8 cellular contexts compared by ENCODE assay signal in the genomic region with DNA sequence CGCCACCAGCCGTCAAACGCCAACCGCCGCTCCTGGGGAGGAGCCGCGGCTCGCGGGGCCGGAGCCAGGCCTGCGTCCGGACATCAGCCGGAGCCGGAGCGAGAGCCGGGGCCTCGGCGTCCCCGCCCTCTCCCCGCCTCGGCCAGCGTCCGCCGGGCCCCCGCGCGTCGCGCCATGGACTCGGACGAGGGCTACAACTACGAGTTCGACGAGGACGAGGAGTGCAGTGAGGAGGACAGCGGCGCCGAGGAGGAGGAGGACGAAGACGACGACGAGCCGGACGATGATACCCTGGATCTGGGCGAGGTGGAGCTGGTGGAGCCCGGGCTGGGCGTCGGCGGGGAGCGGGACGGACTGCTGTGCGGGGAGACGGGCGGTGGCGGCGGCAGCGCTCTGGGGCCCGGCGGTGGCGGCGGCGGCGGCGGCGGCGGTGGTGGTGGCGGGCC. TPM values are rescaled to one million over a fixed set of nuclear protein-coding genes. Genes with fewer than 3 reads are reported as not detected.
A peak's percentile ranks its signal among the peaks of the same experiment; 100 is the strongest.
DNase-seq lines count a peak whose midpoint lies in the region; ATAC-seq and TF ChIP-seq lines count a peak whose summit lies in the region.

No MANE protein-coding gene starts in this region.

- H4K20me1 ChIP-seq in IMR-90 (ENCODE audit: insufficient read depth, low read length): peaks cover 47% of the 10 kb centered on the region

- H3K4ac ChIP-seq in IMR-90 (ENCODE audit: low read depth, low read length): peak overlapping the region; percentile 94

- H3K27me3 Mint-ChIP-seq in activated naive CD4-positive, alpha-beta T cell treated with anti-CD3 and anti-CD28 coated beads, Interleukin-2, amount 10 ng/mL, durations not matched to agents 7 days and 5 days: no peaks in the 10 kb centered on the region
- no peaks in the 10 kb centered on the region for H3K27me3 Mint-ChIP-seq in type B pancreatic cell

- peak overlapping the region; percentile 80; the same call in 1 of the 2 replicates for H3K56ac ChIP-seq in IMR-90 (ENCODE audit: extremely low read depth, insufficient read depth, low read length)

- dilution Hi-C loops in IMR-90 (cut with HindIII; ENCODE audit: low sequenced_read_pairs, unreplicated experiment): no loop called here

- no peaks in the 10 kb centered on the region for H3K9me3 Mint-ChIP-seq in activated naive CD4-positive, alpha-beta T cell treated with anti-CD3 and anti-CD28 coated beads, Interleukin-2, amount 10 ng/mL, durations not matched to agents 7 days and 5 days
- H3K9me3 Mint-ChIP-seq in type B pancreatic cell: no peaks in the 10 kb centered on the region

- H3K27me3 ChIP-seq in IMR-90 (ENCODE audit: control insufficient read depth, insufficient read depth, low read length): no peaks in the 10 kb centered on the region
- H3K27me3 ChIP-seq in lung (ENCODE audit: control insufficient read depth, insufficient read depth): no peaks in the 10 kb centered on the region

- H2BK20ac ChIP-seq in IMR-90 (ENCODE audit: low read depth, low read length): no peak overlapping the region; the same call in 1 of the 2 replicates

- ATAC-seq in IMR-90 (ENCODE audit: low read depth) (peak; percentile 57), lung (ENCODE audit: insufficient read depth, low FRiP score) (peak; percentile 54)

- peak overlapping the region; percentile 96 for H3K23ac ChIP-seq in IMR-90 (ENCODE audit: low read depth, low read length)

- peaks cover 0 to 27% of the 10 kb centered on the region in 2 experiments; a peak in 3 of 4 replicates for H3K79me1 ChIP-seq in IMR-90 (ENCODE audit: low read depth in 1 of 2, low read length in 2 of 2)

- H3K36me3 Mint-ChIP-seq in activated naive CD4-positive, alpha-beta T cell treated with anti-CD3 and anti-CD28 coated beads, Interleukin-2, amount 10 ng/mL, durations not matched to agents 7 days and 5 days: peaks cover 33% of the 10 kb centered on the region
- H3K36me3 Mint-ChIP-seq in type B pancreatic cell: peaks cover 26% of the 10 kb centered on the region

- H3K36me3 ChIP-seq in IMR-90 (ENCODE audit: control insufficient read depth, insufficient read depth, low read length) (peaks cover 6% of the 10 kb centered on the region; the same call in 1 of the 2 replicates), lung (ENCODE audit: control insufficient read depth in 2 of 2, insufficient read depth in 2 of 2, low read length in 2 of 2) (peaks cover 0 to 3% of the 10 kb centered on the region in 2 donors)

- H3K4me1 ChIP-seq in IMR-90 (ENCODE audit: control insufficient read depth, insufficient read depth, low read length) (peaks cover 2% of the 10 kb centered on the region), lung (ENCODE audit: control insufficient read depth in 2 of 2, insufficient read depth in 2 of 2, low read length in 2 of 2) (peaks cover 3 to 23% of the 10 kb centered on the region in 2 donors)

- peak overlapping the region; percentile 97 for H2AK9ac ChIP-seq in IMR-90 (replicated peaks; ENCODE audit: low read depth, low read length, poor library complexity)

- CTCF ChIA-PET in activated naive CD4-positive, alpha-beta T cell treated with anti-CD3 and anti-CD28 coated beads, Interleukin-2, amount 10 ng/mL, durations not matched to agents 7 days and 5 days (lab: Charles Lee): interaction anchor here (1.2 to 1.6 kb wide), 2 partner anchors 59 to 248 kb away, joined by 4 read pairs; no protein-coding TSS in a partner anchor
- CTCF ChIA-PET in IMR-90 (lab: Yijun Ruan, JAX): no interaction called here

- TF ChIP-seq CTCF in IMR-90 (conservative IDR thresholded peaks at IDR 0.05; ENCODE audit: low read depth, low read length) (no peak), lung (IDR thresholded peaks at IDR 0.05; ENCODE audit: control extremely low read depth, extremely low read depth) (no peak), type B pancreatic cell (conservative IDR thresholded peaks at IDR 0.05) (no peak)

- H3K4me3 ChIP-seq in IMR-90 (ENCODE audit: insufficient read depth, low read depth, low read length) (peak overlapping the region; percentile 97), lung (peak overlapping the region; percentile 99)

- peak overlapping the region; percentile 99 for H2AFZ ChIP-seq in IMR-90 (replicated peaks; ENCODE audit: low read length, poor library complexity)

- H3K4me2 ChIP-seq in IMR-90 (ENCODE audit: low read depth, low read length): peak overlapping the region; percentile 26; the same call in 1 of the 2 replicates

- H2BK5ac ChIP-seq in IMR-90 (ENCODE audit: low read depth, low read length, poor library complexity, severe bottlenecking): peak overlapping the region; percentile 95

- H3K18ac ChIP-seq in IMR-90 (ENCODE audit: low read depth, low read length): peak overlapping the region; percentile 55; the same call in 1 of the 2 replicates

- H3K27ac Mint-ChIP-seq in activated naive CD4-positive, alpha-beta T cell treated with anti-CD3 and anti-CD28 coated beads, Interleukin-2, amount 10 ng/mL, durations not matched to agents 7 days and 5 days: peak overlapping the region; percentile 100
- peak overlapping the region; percentile 100 for H3K27ac Mint-ChIP-seq in type B pancreatic cell

- POLR2A ChIA-PET in IMR-90 (lab: Charles Lee; ENCODE audit: unreplicated experiment): interaction anchor here (0.6 kb wide), 1 partner anchor 121 kb away, joined by 3 read pairs; no protein-coding TSS in a partner anchor

- H4K91ac ChIP-seq in IMR-90 (ENCODE audit: insufficient read depth, low read depth, low read length): peak overlapping the region; percentile 30; the same call in 1 of the 2 replicates

- H3K9me1 ChIP-seq in IMR-90 (ENCODE audit: insufficient read depth, low read length): no peaks in the 10 kb centered on the region

- intact Hi-C loops in IMR-90 (cut with micrococcal nuclease): loop anchor here (1.0 to 5.0 kb wide), 2 partner anchors 113 to 162 kb away; no protein-coding TSS in a partner anchor

- TF ChIP-seq RAD21 in IMR-90 (IDR thresholded peaks at IDR 0.05; ENCODE audit: low read length): no peak

- H3K14ac ChIP-seq in IMR-90 (replicated peaks; ENCODE audit: low read depth, low read length): peak overlapping the region; percentile 95

- H2AK5ac ChIP-seq in IMR-90 (ENCODE audit: low read depth, low read length): peak overlapping the region; percentile 98

- peak overlapping the region; percentile 99 for H3K9ac ChIP-seq in IMR-90 (ENCODE audit: low read depth, low read length)

- peak overlapping the region; percentile 52 to 85; a peak in 2 of 4 replicates for H4K8ac ChIP-seq in IMR-90 (ENCODE audit: low read depth in 2 of 2, low read length in 2 of 2)

- H3K9me3 ChIP-seq in IMR-90 (ENCODE audit: control insufficient read depth, insufficient read depth, low read length): no peaks in the 10 kb centered on the region
- H3K9me3 ChIP-seq in lung (ENCODE audit: control insufficient read depth in 2 of 2, insufficient read depth in 1 of 2, low read length in 1 of 2): peaks cover 0 to 3% of the 10 kb centered on the region in 2 donors

- no peak for TF ChIP-seq POLR2A in IMR-90 (IDR thresholded peaks at IDR 0.05; ENCODE audit: low read depth, low read length)

- peak overlapping the region; percentile 97 for H3K4me3 Mint-ChIP-seq in activated naive CD4-positive, alpha-beta T cell treated with anti-CD3 and anti-CD28 coated beads, Interleukin-2, amount 10 ng/mL, durations not matched to agents 7 days and 5 days
- H3K4me3 Mint-ChIP-seq in type B pancreatic cell: peak overlapping the region; percentile 92

- H3K4me1 Mint-ChIP-seq in activated naive CD4-positive, alpha-beta T cell treated with anti-CD3 and anti-CD28 coated beads, Interleukin-2, amount 10 ng/mL, durations not matched to agents 7 days and 5 days: peaks cover 49% of the 10 kb centered on the region
- peaks cover 23% of the 10 kb centered on the region for H3K4me1 Mint-ChIP-seq in type B pancreatic cell (ENCODE audit: unreplicated experiment)

- peak overlapping the region; percentile 74; the same call in 1 of the 2 replicates for H4K5ac ChIP-seq in IMR-90 (ENCODE audit: low read depth, low read length)

- no TSS peak for BruUV-seq in IMR-90 (replicated peaks; lab: Mats Ljungman, UMichigan)

- no peak for DNase-seq in activated naive CD4-positive, alpha-beta T cell treated with anti-CD3 and anti-CD28 coated beads, Interleukin-2, amount 10 ng/mL, durations not matched to agents 7 days and 5 days
- DNase-seq in activated naive CD4-positive, alpha-beta T cell treated with anti-CD3 and anti-CD28 coated beads, Interleukin-2, amount 50 U/mL, for 16 hours: no peak
- DNase-seq in IMR-90 (no peak), caudate nucleus (lab: John Stamatoyannopoulos, UW) (peak in 11 of 61 donors; percentile 41 to 72 (median 54)), lung (ENCODE audit: low spot score) (no peak), type B pancreatic cell (ENCODE audit: extremely low spot score, unreplicated experiment) (no peak), glomerular visceral epithelial cell (ENCODE audit: extremely low spot score) (no peak), NAMALWA (ENCODE audit: low spot score) (no peak)

- 0% methylated on average over 31 of the region's 67 CpGs; no CpG with 5 or more reads in 1 of the 2 experiments for WGBS in IMR-90 (ENCODE audit: extremely low coverage in 2 of 2, insufficient read length in 1 of 2), 2 experiments
- WGBS in lung, 2 donors: 0 to 2% methylated on average over 47 to 67 of the region's 67 CpGs

- H2BK15ac ChIP-seq in IMR-90 (ENCODE audit: low read depth, low read length): no peak overlapping the region

- in situ Hi-C loops in IMR-90 (cut with MboI; ENCODE audit: low sequenced_read_pairs): no loop called here

- peak overlapping the region; percentile 98 for H3K27ac ChIP-seq in IMR-90 (ENCODE audit: insufficient read depth, low read length)
- H3K27ac ChIP-seq in caudate nucleus (ENCODE audit: low read depth, low read length): peak overlapping the region; percentile 100
- peak overlapping the region; percentile 99 to 100 for H3K27ac ChIP-seq in lung (ENCODE audit: low read depth in 1 of 2, low read length in 1 of 2)

- H2BK120ac ChIP-seq in IMR-90 (ENCODE audit: low read depth, low read length): peak overlapping the region; percentile 63; the same call in 1 of the 2 replicates

TF ChIP-seq in IMR-90, 13 proteins besides CTCF, POLR2A, EP300 and RAD21 (continues in another document):
- no peak for TF ChIP-seq MAZ (IDR thresholded peaks at IDR 0.05; ENCODE audit: borderline replicate concordance, low read depth, low read length)
- no peak for TF ChIP-seq BHLHE40 (IDR thresholded peaks at IDR 0.05; ENCODE audit: low read depth, low read length)
- no peak for TF ChIP-seq NFE2L2 (IDR thresholded peaks at IDR 0.05; ENCODE audit: low read depth, low read length)
- peak; percentile 21; the same call in 1 of the 2 replicates for TF ChIP-seq MXI1 (IDR thresholded peaks at IDR 0.05; ENCODE audit: borderline replicate concordance, low read depth, low read length)

RNA-seq across cellular contexts. Expression of a gene that starts 0.4 kb away (rescaled TPM):
- total RNA-seq in IMR-90 (2012; rRNA removed) (41.2 and 41.9 TPM in 2 replicates), lung (100 to 1,000 TPM; 108 to 131 TPM), type B pancreatic cell (ENCODE audit: low replicate concordance) (172 and 199 TPM in 2 replicates)
- polyA plus RNA-seq in IMR-90 (2012; rRNA removed) (24.0 and 25.5 TPM in 2 replicates), lung (10 to 100 TPM; 18.8 to 23.8 TPM)
- 17.1 and 21.0 TPM in 2 replicates for polyA plus RNA-seq in IMR-90 (2012; cell fraction: cytosol; rRNA removed)
- 26.6 and 79.4 TPM in 2 replicates for polyA plus RNA-seq in IMR-90 (2012; cell fraction: nucleus; rRNA removed; ENCODE audit: low replicate concordance)
